8 cellular contexts compared by ENCODE assay signal in genomic region chr6:151325075-151326050, GRCh38.
DNase-seq lines count a peak whose midpoint lies in the region; ATAC-seq and TF ChIP-seq lines count a peak whose summit lies in the region.

No MANE protein-coding gene starts in this region.

- H2AK5ac ChIP-seq in mesenchymal stem cell (ENCODE audit: low read length, severe bottlenecking) = no peak overlapping the region

- peak overlapping the region in 2 of 11 experiments; percentile 22 to 32; a peak in 1 of 22 replicates for H3K27ac ChIP-seq in BLaER1 treated with 17β-estradiol and CSF1 and Interleukin-3, amounts not matched to agents 10 nM and 100 nM
- H3K27ac ChIP-seq in HUES64 (ENCODE audit: low read depth, low read length) = no peak overlapping the region
- H3K27ac ChIP-seq in mesenchymal stem cell (ENCODE audit: low read length, poor library complexity, severe bottlenecking) = peak overlapping the region; percentile 24
- H3K27ac ChIP-seq in transverse colon = peak overlapping the region; percentile 68 to 85 (median 74)

- peaks cover 0 to 93% (median 0%) of the 10 kb centered on the region in 11 experiments; a peak in 9 of 22 replicates for H4K20me1 ChIP-seq in BLaER1 treated with 17β-estradiol and CSF1 and Interleukin-3, amounts not matched to agents 10 nM and 100 nM

- intact Hi-C loops in transverse colon (cut with DNase I; ENCODE audit: low total_unique reads) = loop anchor here (5.0 kb wide), 1 partner anchor 308 kb away; no protein-coding TSS in a partner anchor

- H2AFZ ChIP-seq in mesenchymal stem cell (ENCODE audit: low read depth, low read length) = no peak overlapping the region

- no peak for TF ChIP-seq POLR2A in transverse colon (IDR thresholded peaks at IDR 0.05)

- H3K9ac ChIP-seq in BLaER1 treated with 17β-estradiol and CSF1 and Interleukin-3, amounts not matched to agents 10 nM and 100 nM = peak overlapping the region; percentile 37 to 73 (median 58); a peak in 20 of 22 replicates
- H3K9ac ChIP-seq in HUES64 (ENCODE audit: low read depth, low read length) = peak overlapping the region; percentile 56
- peak overlapping the region; percentile 77 for H3K9ac ChIP-seq in endocrine pancreas (ENCODE audit: control insufficient read depth, insufficient read depth, low read length)
- peak overlapping the region; percentile 92 for H3K9ac ChIP-seq in mesenchymal stem cell (ENCODE audit: low read length)

- H3K79me1 ChIP-seq in mesenchymal stem cell (replicated peaks; ENCODE audit: low read length, poor library complexity, severe bottlenecking) = peaks cover 17% of the 10 kb centered on the region

- TF ChIP-seq EP300 in transverse colon (IDR thresholded peaks at IDR 0.05; ENCODE audit: low read depth) = no peak

- DNase-seq in WTC11 (ENCODE audit: low spot score) = peak; percentile 58
- DNase-seq in mesenchymal stem cell = peak; percentile 68
- DNase-seq in transverse colon = peak; percentile 45

- H3K4me1 ChIP-seq in BLaER1 treated with 17β-estradiol and CSF1 and Interleukin-3, amounts not matched to agents 10 nM and 100 nM = peaks cover 30 to 40% (median 34%) of the 10 kb centered on the region in 10 experiments
- peaks cover 8% of the 10 kb centered on the region; the same call in 1 of the 2 replicates for H3K4me1 ChIP-seq in HUES64 (ENCODE audit: insufficient read depth, low read length)
- peaks cover 10% of the 10 kb centered on the region for H3K4me1 ChIP-seq in endocrine pancreas (ENCODE audit: control insufficient read depth, insufficient read depth, low read length)
- H3K4me1 ChIP-seq in mesenchymal stem cell (ENCODE audit: control insufficient read depth, insufficient read depth, low read depth, low read length) = peaks cover 12% of the 10 kb centered on the region
- H3K4me1 ChIP-seq in transverse colon = peaks cover 13 to 22% (median 22%) of the 10 kb centered on the region in 4 donors

- H3K18ac ChIP-seq in mesenchymal stem cell (ENCODE audit: low read depth in 1 of 2, low read length in 2 of 2) = peak overlapping the region; percentile 64 to 88

- H3K4ac ChIP-seq in mesenchymal stem cell (ENCODE audit: low read depth in 1 of 2, low read length in 2 of 2) = peak overlapping the region; percentile 57 to 85

- H3K27ac Mint-ChIP-seq in WTC11 = no peak overlapping the region; the same call in 1 of the 2 replicates

- no peak overlapping the region for H2BK5ac ChIP-seq in mesenchymal stem cell (ENCODE audit: low read depth, low read length, poor library complexity, severe bottlenecking)

- CTCF ChIA-PET in WTC11 (lab: Charles Lee) = interaction anchor here (0.6 to 4.2 kb wide), 25 partner anchors 9 to 1976 kb away, joined by 3 to 93 read pairs (median 5); partner anchors contain the start of gene AKAP12

- H3K23ac ChIP-seq in mesenchymal stem cell (ENCODE audit: low read length in 2 of 2) = peak overlapping the region in 1 of 2 experiments; percentile 10

- peak overlapping the region; percentile 19 for H4K8ac ChIP-seq in mesenchymal stem cell (ENCODE audit: low read length)

- peak overlapping the region; percentile 64 for H2BK120ac ChIP-seq in mesenchymal stem cell (ENCODE audit: low read depth, low read length)

- peak overlapping the region; percentile 46 to 92 for H2BK12ac ChIP-seq in mesenchymal stem cell (ENCODE audit: low read length in 2 of 2)

- peaks cover 0 to 46% (median 27%) of the 10 kb centered on the region in 11 experiments; a peak in 16 of 22 replicates for H3K36me3 ChIP-seq in BLaER1 treated with 17β-estradiol and CSF1 and Interleukin-3, amounts not matched to agents 10 nM and 100 nM
- H3K36me3 ChIP-seq in HUES64 (ENCODE audit: insufficient read depth, low read length) = no peaks in the 10 kb centered on the region
- H3K36me3 ChIP-seq in endocrine pancreas (ENCODE audit: control insufficient read depth, insufficient read depth, low read length) = no peaks in the 10 kb centered on the region
- peaks cover 4% of the 10 kb centered on the region in 2 experiments for H3K36me3 ChIP-seq in mesenchymal stem cell (ENCODE audit: control insufficient read depth in 1 of 2, insufficient read depth in 2 of 2, low read depth in 1 of 2, low read length in 2 of 2)
- H3K36me3 ChIP-seq in transverse colon = no peaks in the 10 kb centered on the region

- ATAC-seq in WTC11 (peak; percentile 69), HG02623 (IDR thresholded peaks at IDR 0.05; ENCODE audit: unreplicated experiment) (no peak), HG02678 (IDR thresholded peaks at IDR 0.05; ENCODE audit: unreplicated experiment) (no peak)

- peak overlapping the region; percentile 76 for H3K4me3 Mint-ChIP-seq in WTC11

- peak overlapping the region; percentile 18 for H4K91ac ChIP-seq in mesenchymal stem cell (ENCODE audit: low read length)

- POLR2A ChIA-PET in WTC11 (lab: Charles Lee) = interaction anchor here (1.3 to 2.6 kb wide), 2 partner anchors 65 to 85 kb away, joined by 4 to 18 read pairs; partner anchors contain the start of gene AKAP12

- H3K9me3 ChIP-seq in BLaER1 treated with 17β-estradiol and CSF1 and Interleukin-3, amounts not matched to agents 10 nM and 100 nM (replicated peaks in 1 of 11) = peaks cover 0 to 12% (median 4%) of the 10 kb centered on the region in 11 experiments; a peak in 6 of 22 replicates
- H3K9me3 ChIP-seq in HUES64 (ENCODE audit: insufficient read depth, low read depth, low read length) (no peaks in the 10 kb centered on the region), endocrine pancreas (ENCODE audit: control insufficient read depth, low read length) (no peaks in the 10 kb centered on the region), mesenchymal stem cell (ENCODE audit: control insufficient read depth, low read length) (no peaks in the 10 kb centered on the region), transverse colon (no peaks in the 10 kb centered on the region)

- peaks cover 12% of the 10 kb centered on the region; the same call in 1 of the 2 replicates for H3K27me3 Mint-ChIP-seq in WTC11 (ENCODE audit: low read depth)

- TF ChIP-seq CTCF in WTC11 (IDR thresholded peaks at IDR 0.05) (no peak), transverse colon (IDR thresholded peaks at IDR 0.05) (no peak)

- H3K36me3 Mint-ChIP-seq in WTC11 = 0 out of 2 replicates have a peak, but pooled peaks cover 3% of the 10 kb centered on the region

- no peaks in the 10 kb centered on the region for H3K27me3 ChIP-seq in BLaER1 treated with 17β-estradiol and CSF1 and Interleukin-3, amounts not matched to agents 10 nM and 100 nM
- H3K27me3 ChIP-seq in HUES64 (ENCODE audit: insufficient read depth, low read length) = peaks cover 8% of the 10 kb centered on the region; the same call in 1 of the 2 replicates
- H3K27me3 ChIP-seq in endocrine pancreas (ENCODE audit: control insufficient read depth, insufficient read depth, low read length) = no peaks in the 10 kb centered on the region
- no peaks in the 10 kb centered on the region for H3K27me3 ChIP-seq in mesenchymal stem cell (ENCODE audit: control insufficient read depth in 1 of 2, insufficient read depth in 1 of 2, low read length in 2 of 2)
- peaks cover 26% of the 10 kb centered on the region for H3K27me3 ChIP-seq in transverse colon

- peak overlapping the region in 1 of 2 experiments; percentile 37 for H3K14ac ChIP-seq in mesenchymal stem cell (ENCODE audit: low read length in 2 of 2)

- no peaks in the 10 kb centered on the region; the same call in 1 of the 2 replicates for H3K9me3 Mint-ChIP-seq in WTC11

- H3K4me2 ChIP-seq in BLaER1 treated with 17β-estradiol and CSF1 and Interleukin-3, amounts not matched to agents 10 nM and 100 nM = peak overlapping the region; percentile 72 to 99 (median 83)
- H3K4me2 ChIP-seq in mesenchymal stem cell (ENCODE audit: low read length, poor library complexity, severe bottlenecking) = peak overlapping the region; percentile 89

- peak overlapping the region; percentile 44 for H2BK15ac ChIP-seq in mesenchymal stem cell (ENCODE audit: low read depth, poor library complexity, severe bottlenecking)

- peaks cover 24% of the 10 kb centered on the region for H3K4me1 Mint-ChIP-seq in WTC11

- WGBS in HUES64 = 16% methylated on average over 46 of the region's 46 CpGs
- 28% methylated on average over 40 of the region's 46 CpGs for WGBS in mesenchymal stem cell
- WGBS in transverse colon (ENCODE audit: low coverage in 1 of 2), 2 donors = 0 to 3% methylated on average over 4 to 38 of the region's 46 CpGs

- in situ Hi-C loops in transverse colon (cut with MboI; ENCODE audit: low pct_ligation_motif_present in 1 of 4, low pct_unique_long_range_greater_than_20kb in 1 of 4, low sequenced_read_pairs in 3 of 4) = loop anchor here in 2 of 4 donors (10.0 to 25.0 kb wide), 2 partner anchors 311 to 913 kb away; no protein-coding TSS in a partner anchor

- H3K4me3 ChIP-seq in BLaER1 treated with 17β-estradiol and CSF1 and Interleukin-3, amounts not matched to agents 10 nM and 100 nM = peak overlapping the region; percentile 20 to 69 (median 48); a peak in 18 of 20 replicates
- H3K4me3 ChIP-seq in HUES64 (ENCODE audit: low read length) = peak overlapping the region; percentile 62
- H3K4me3 ChIP-seq in endocrine pancreas (ENCODE audit: control insufficient read depth, insufficient read depth, low read length) = peak overlapping the region; percentile 83
- H3K4me3 ChIP-seq in mesenchymal stem cell (ENCODE audit: insufficient read depth in 1 of 2, low read depth in 1 of 2, low read length in 2 of 2) = peak overlapping the region; percentile 72 to 87
- H3K4me3 ChIP-seq in transverse colon = peak overlapping the region; percentile 25 to 56 (median 38)

TF ChIP-seq in WTC11, 78 proteins besides CTCF, POLR2A, EP300 and RAD21 (continues in another document):
- TF ChIP-seq NR2C2 (CRISPR knock-in tag; IDR thresholded peaks at IDR 0.05) (no peak), MAX (CRISPR knock-in tag; IDR thresholded peaks at IDR 0.05) (no peak), E2F4 (CRISPR knock-in tag; IDR thresholded peaks at IDR 0.05; ENCODE audit: borderline replicate concordance, low read depth) (no peak), USF1 (CRISPR knock-in tag; IDR thresholded peaks at IDR 0.05) (peak; percentile 73; the same call in 1 of the 2 replicates)
